Comparison of ENCODE assay signal across 2 cellular contexts in the genomic region with DNA sequence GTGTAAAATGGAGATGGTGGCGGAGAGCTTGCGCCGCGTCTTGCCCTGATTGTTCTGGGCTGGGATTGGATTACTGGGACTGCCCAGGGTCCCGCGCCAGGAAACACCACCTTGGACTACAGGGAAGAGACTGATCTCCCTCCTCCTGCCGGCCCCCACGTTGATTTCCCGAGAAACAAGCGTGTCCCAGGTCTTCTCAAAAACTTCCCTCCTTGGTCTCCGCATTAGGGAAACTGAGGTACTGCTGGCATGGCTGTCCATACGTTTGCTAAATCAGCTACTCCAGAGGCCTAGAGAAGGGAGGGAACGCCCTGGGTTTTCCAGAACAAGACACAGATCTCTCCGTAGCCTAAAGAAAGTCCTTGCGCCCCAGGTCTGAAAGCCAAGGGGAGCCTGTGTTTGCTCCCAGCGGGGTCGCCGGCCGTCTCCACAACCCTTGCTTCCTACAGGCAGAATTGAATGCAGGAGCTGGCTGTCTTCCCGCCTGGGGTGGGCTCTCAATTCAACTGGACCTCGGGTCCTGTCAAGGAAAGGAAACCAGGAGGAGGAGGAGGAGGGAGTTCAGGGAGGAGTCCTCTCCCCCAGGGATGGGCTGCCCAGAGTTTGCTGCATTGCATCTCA.
TF ChIP-seq lines count a peak whose summit lies in the region.

No MANE protein-coding gene starts in this region.

TF ChIP-seq in GM23338, 12 proteins besides CTCF, POLR2A, EP300 and RAD21:
- TF ChIP-seq JUNB (IDR thresholded peaks at IDR 0.05; ENCODE audit: unreplicated experiment) (no peak), ZNF331 (CRISPR knock-in tag; IDR thresholded peaks at IDR 0.05; ENCODE audit: low read depth) (no peak), ZNF114 (CRISPR knock-in tag; IDR thresholded peaks at IDR 0.05) (no peak), EZH2phosphoT487 (IDR thresholded peaks at IDR 0.05; ENCODE audit: unreplicated experiment) (peak; percentile 52), STAT1 (IDR thresholded peaks at IDR 0.05; ENCODE audit: unreplicated experiment) (no peak), NANOG (IDR thresholded peaks at IDR 0.05; ENCODE audit: borderline replicate concordance) (no peak)
- TF ChIP-seq, protein P1, sequence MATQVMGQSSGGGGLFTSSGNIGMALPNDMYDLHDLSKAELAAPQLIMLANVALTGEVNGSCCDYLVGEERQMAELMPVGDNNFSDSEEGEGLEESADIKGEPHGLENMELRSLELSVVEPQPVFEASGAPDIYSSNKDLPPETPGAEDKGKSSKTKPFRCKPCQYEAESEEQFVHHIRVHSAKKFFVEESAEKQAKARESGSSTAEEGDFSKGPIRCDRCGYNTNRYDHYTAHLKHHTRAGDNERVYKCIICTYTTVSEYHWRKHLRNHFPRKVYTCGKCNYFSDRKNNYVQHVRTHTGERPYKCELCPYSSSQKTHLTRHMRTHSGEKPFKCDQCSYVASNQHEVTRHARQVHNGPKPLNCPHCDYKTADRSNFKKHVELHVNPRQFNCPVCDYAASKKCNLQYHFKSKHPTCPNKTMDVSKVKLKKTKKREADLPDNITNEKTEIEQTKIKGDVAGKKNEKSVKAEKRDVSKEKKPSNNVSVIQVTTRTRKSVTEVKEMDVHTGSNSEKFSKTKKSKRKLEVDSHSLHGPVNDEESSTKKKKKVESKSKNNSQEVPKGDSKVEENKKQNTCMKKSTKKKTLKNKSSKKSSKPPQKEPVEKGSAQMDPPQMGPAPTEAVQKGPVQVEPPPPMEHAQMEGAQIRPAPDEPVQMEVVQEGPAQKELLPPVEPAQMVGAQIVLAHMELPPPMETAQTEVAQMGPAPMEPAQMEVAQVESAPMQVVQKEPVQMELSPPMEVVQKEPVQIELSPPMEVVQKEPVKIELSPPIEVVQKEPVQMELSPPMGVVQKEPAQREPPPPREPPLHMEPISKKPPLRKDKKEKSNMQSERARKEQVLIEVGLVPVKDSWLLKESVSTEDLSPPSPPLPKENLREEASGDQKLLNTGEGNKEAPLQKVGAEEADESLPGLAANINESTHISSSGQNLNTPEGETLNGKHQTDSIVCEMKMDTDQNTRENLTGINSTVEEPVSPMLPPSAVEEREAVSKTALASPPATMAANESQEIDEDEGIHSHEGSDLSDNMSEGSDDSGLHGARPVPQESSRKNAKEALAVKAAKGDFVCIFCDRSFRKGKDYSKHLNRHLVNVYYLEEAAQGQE (IDR thresholded peaks at IDR 0.05; ENCODE audit: unreplicated experiment): no peak
- TF ChIP-seq, protein P2, sequence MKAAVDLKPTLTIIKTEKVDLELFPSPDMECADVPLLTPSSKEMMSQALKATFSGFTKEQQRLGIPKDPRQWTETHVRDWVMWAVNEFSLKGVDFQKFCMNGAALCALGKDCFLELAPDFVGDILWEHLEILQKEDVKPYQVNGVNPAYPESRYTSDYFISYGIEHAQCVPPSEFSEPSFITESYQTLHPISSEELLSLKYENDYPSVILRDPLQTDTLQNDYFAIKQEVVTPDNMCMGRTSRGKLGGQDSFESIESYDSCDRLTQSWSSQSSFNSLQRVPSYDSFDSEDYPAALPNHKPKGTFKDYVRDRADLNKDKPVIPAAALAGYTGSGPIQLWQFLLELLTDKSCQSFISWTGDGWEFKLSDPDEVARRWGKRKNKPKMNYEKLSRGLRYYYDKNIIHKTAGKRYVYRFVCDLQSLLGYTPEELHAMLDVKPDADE (IDR thresholded peaks at IDR 0.05): no peak

TF ChIP-seq in IMR-90, 13 proteins besides CTCF, POLR2A, EP300 and RAD21:
- no peak for TF ChIP-seq FOS (IDR thresholded peaks at IDR 0.05; ENCODE audit: low read depth, low read length)
- no peak for TF ChIP-seq MXI1 (IDR thresholded peaks at IDR 0.05; ENCODE audit: borderline replicate concordance, low read depth, low read length)
- TF ChIP-seq RCOR1 (IDR thresholded peaks at IDR 0.05; ENCODE audit: insufficient replicate concordance, low read length): no peak
- no peak for TF ChIP-seq RFX5 (IDR thresholded peaks at IDR 0.05; ENCODE audit: low read depth, low read length)
